Comparison of ENCODE assay signal across 8 cellular contexts in the genomic region with DNA sequence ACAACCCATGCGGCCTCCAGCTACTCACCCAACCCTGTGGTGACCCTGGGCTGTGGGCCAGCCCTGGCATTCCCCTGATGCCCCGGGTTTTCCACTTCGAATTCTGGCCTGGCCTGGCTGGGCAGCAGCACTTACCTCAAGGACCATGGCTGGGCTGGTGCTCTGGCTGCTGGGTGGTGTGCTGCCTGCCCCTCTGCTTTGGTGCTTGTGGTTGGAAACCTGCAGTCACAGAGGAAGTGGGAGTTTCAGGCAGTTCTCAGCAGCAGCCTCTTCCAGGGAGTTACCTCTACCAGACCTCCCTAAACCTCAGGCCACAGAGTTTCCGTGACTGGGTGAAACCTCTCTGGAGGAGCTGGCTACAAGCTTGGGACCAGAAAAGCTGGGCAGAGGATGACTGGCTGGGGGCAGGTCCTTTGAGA. TPM values are rescaled to one million over a fixed set of nuclear protein-coding genes. Genes with fewer than 3 reads are reported as not detected.
DNase-seq lines count a peak whose midpoint lies in the region; ATAC-seq and TF ChIP-seq lines count a peak whose summit lies in the region.

CXCR3 (minus strand) TSS at position 209 of the 419 bp plus-strand sequence; CDS start at position 147, 62 bp downstream.

- peak within 1 kb of the TSS; percentile 78 for H3K4me3 Mint-ChIP-seq in activated T-helper 17 cell treated with anti-CD3 and anti-CD28 coated beads, Interleukin-2, amount 50 U/mL, for 72 hours
- H3K4me3 Mint-ChIP-seq in HFFc6 = no peak within 1 kb of the TSS

- H3K9me3 ChIP-seq in OCI-LY3 (ENCODE audit: insufficient read depth, low read length) = no peaks in the 10 kb centered on the region

- peaks cover 22% of the 10 kb centered on the region for H3K36me3 ChIP-seq in OCI-LY3 (replicated peaks; ENCODE audit: low read depth, low read length)

- no peaks in the 10 kb centered on the region for H3K79me2 ChIP-seq in OCI-LY3 (ENCODE audit: low read length)

- H3K9me3 Mint-ChIP-seq in activated T-helper 17 cell treated with anti-CD3 and anti-CD28 coated beads, Interleukin-2, amount 50 U/mL, for 72 hours = no peaks in the 10 kb centered on the region
- H3K9me3 Mint-ChIP-seq in HFFc6 = no peaks in the 10 kb centered on the region

- H3K27ac ChIP-seq in OCI-LY3 (ENCODE audit: low read length) = peak within 1 kb of the TSS; percentile 65
- peak within 1 kb of the TSS in 13 of 21 experiments; percentile 11 to 93 (median 66) for H3K27ac ChIP-seq in skin epidermis

- peaks cover 51% of the 10 kb centered on the region for H3K36me3 Mint-ChIP-seq in activated T-helper 17 cell treated with anti-CD3 and anti-CD28 coated beads, Interleukin-2, amount 50 U/mL, for 72 hours (ENCODE audit: low read depth)
- H3K36me3 Mint-ChIP-seq in HFFc6 (ENCODE audit: low read depth) = no peaks in the 10 kb centered on the region; the same call in 1 of the 2 replicates

- no peaks in the 10 kb centered on the region for H3K27me3 Mint-ChIP-seq in activated T-helper 17 cell treated with anti-CD3 and anti-CD28 coated beads, Interleukin-2, amount 50 U/mL, for 72 hours
- H3K27me3 Mint-ChIP-seq in HFFc6 (ENCODE audit: insufficient read depth) = peaks cover 3% of the 10 kb centered on the region

- H3K9ac ChIP-seq in OCI-LY3 (ENCODE audit: low read length) = peak within 1 kb of the TSS; percentile 48; the same call in 1 of the 2 replicates

- peak within 1 kb of the TSS; percentile 86 for H3K4me2 ChIP-seq in OCI-LY3 (ENCODE audit: low read length)

- H2AFZ ChIP-seq in OCI-LY3 (ENCODE audit: low read depth, low read length) = no peak within 1 kb of the TSS

- in situ Hi-C loops in G401 (cut with HindIII; ENCODE audit: low sequenced_read_pairs) = no loop called here

- H4K20me1 ChIP-seq in OCI-LY3 (ENCODE audit: insufficient read depth, low read length) = no peaks in the 10 kb centered on the region

- DNase-seq in GM12865 (ENCODE audit: low read depth) = peak; percentile 92
- DNase-seq in NAMALWA (ENCODE audit: low spot score) = no peak
- no peak for DNase-seq in HFFc6
- DNase-seq in G401 (ENCODE audit: low spot score) = no peak

- H3K4me1 Mint-ChIP-seq in activated T-helper 17 cell treated with anti-CD3 and anti-CD28 coated beads, Interleukin-2, amount 50 U/mL, for 72 hours = peaks cover 21% of the 10 kb centered on the region
- H3K4me1 Mint-ChIP-seq in HFFc6 (ENCODE audit: low read depth) = peaks cover 5% of the 10 kb centered on the region; the same call in 1 of the 2 replicates

- no peaks in the 10 kb centered on the region for H3K27me3 ChIP-seq in OCI-LY3 (ENCODE audit: low read depth, low read length)

- peaks cover 71% of the 10 kb centered on the region for H3K4me1 ChIP-seq in OCI-LY3 (ENCODE audit: low read length)

- H3K4me3 ChIP-seq in GM12865 (ENCODE audit: low read depth, low read length) (peak within 1 kb of the TSS; percentile 63), OCI-LY3 (ENCODE audit: low read length) (peak within 1 kb of the TSS; percentile 63), skin epidermis (peak within 1 kb of the TSS in 6 of 7 experiments; percentile 9 to 20 (median 12))

- peak within 1 kb of the TSS; percentile 93 for H3K27ac Mint-ChIP-seq in activated T-helper 17 cell treated with anti-CD3 and anti-CD28 coated beads, Interleukin-2, amount 50 U/mL, for 72 hours
- H3K27ac Mint-ChIP-seq in HFFc6 = no peak within 1 kb of the TSS

- peak; percentile 59 for ATAC-seq in HG02623 (IDR thresholded peaks at IDR 0.05; ENCODE audit: unreplicated experiment)
- ATAC-seq in activated T-helper 17 cell treated with anti-CD3 and anti-CD28 coated beads, Interleukin-2, amount 50 U/mL, for 72 hours (replicated peaks) = peak; percentile 70

- no peak for TF ChIP-seq CTCF in GM12865 (IDR thresholded peaks at IDR 0.05; ENCODE audit: insufficient read depth, low read depth, low read length, missing control alignments)
- TF ChIP-seq CTCF in OCI-LY3 (IDR thresholded peaks at IDR 0.05; ENCODE audit: low read depth, low read length) = no peak
- no peak for TF ChIP-seq CTCF in HFFc6 (IDR thresholded peaks at IDR 0.05)

RNA-seq across cellular contexts. Expression of gene CXCR3, which starts in this region (rescaled TPM):
- total RNA-seq in activated T-helper 17 cell treated with anti-CD3 and anti-CD28 coated beads, Interleukin-2, amount 50 U/mL, for 72 hours = 1 to 10 TPM; 4.5 to 9.9 TPM
- total RNA-seq in HFFc6 (2021; fragmentation: NEBNext Ultra II Directional; extraction: Animal tissue kit (Norgen Biotek cat#: 25700)) = not detected
- not detected in 2 replicates for total RNA-seq in G401 (2014; rRNA removed; shearing (Covaris generic))

Comparison
In these comparisons a context has a peak if more than half of its experiments do, and no peak if none do; other contexts are left out.
1. H3K4me3 ChIP-seq: peak in every context shown above with its lines; median percentile 63 in GM12865; 63 in OCI-LY3; 12 in skin epidermis.